ENCODE assay signal across 8 cellular contexts in the genomic region with DNA sequence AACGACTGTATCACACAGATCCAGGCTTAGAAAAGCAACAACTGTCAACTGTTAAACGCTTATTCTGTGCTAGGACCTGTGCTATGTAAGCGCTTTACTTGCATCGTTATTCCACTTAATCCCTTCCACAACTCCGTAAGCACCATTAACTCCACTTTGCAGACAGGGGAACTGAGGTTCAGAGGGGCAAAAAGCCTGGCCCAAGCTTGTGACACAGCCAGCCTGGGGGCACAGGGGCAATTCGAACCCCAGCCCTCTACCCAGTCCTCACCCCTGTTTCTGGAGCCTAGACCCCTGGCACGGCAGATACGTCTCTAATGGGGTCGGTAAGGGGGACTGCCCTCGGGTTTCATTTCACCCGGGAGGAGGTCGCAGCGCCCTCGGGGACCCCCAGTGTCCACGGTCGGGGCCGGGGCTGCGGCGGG. TPM values are rescaled to one million over a fixed set of nuclear protein-coding genes. Genes with fewer than 3 reads are reported as not detected.
A peak's percentile ranks its signal among the peaks of the same experiment; 100 is the strongest.
DNase-seq lines count a peak whose midpoint lies in the region; ATAC-seq and TF ChIP-seq lines count a peak whose summit lies in the region.

No MANE protein-coding gene starts in this region.

- H3K4me1 Mint-ChIP-seq in T-helper 1 cell treated with Interleukin-12 subunit alpha and Interleukin-12 subunit beta and Interleukin-4 antibody, amounts not matched to agents 30 μg/mL and 1 μg/mL, for 36 hours (ENCODE audit: low read depth): peaks cover 28% of the 10 kb centered on the region
- peaks cover 17 to 27% of the 10 kb centered on the region in 2 donors for H3K4me1 Mint-ChIP-seq in natural killer cell

- H3K27me3 ChIP-seq in MG63: no peaks in the 10 kb centered on the region

- H3K9me3 ChIP-seq in MG63: no peaks in the 10 kb centered on the region

- ATAC-seq in natural killer cell (no peak), sciatic nerve (no peak), GM21367 (IDR thresholded peaks at IDR 0.05; ENCODE audit: unreplicated experiment) (no peak)

- peak overlapping the region; percentile 95 to 99 for H3K27ac ChIP-seq in coronary artery

- H3K4me3 Mint-ChIP-seq in T-helper 1 cell treated with Interleukin-12 subunit alpha and Interleukin-12 subunit beta and Interleukin-4 antibody, amounts not matched to agents 30 μg/mL and 1 μg/mL, for 36 hours: peak overlapping the region; percentile 98
- H3K4me3 Mint-ChIP-seq in natural killer cell: peak overlapping the region; percentile 94

- H3K27ac Mint-ChIP-seq in T-helper 1 cell treated with Interleukin-12 subunit alpha and Interleukin-12 subunit beta and Interleukin-4 antibody, amounts not matched to agents 30 μg/mL and 1 μg/mL, for 36 hours: peak overlapping the region; percentile 75
- peak overlapping the region; percentile 93 to 94 for H3K27ac Mint-ChIP-seq in natural killer cell

- H3K9me3 Mint-ChIP-seq in T-helper 1 cell treated with Interleukin-12 subunit alpha and Interleukin-12 subunit beta and Interleukin-4 antibody, amounts not matched to agents 30 μg/mL and 1 μg/mL, for 36 hours: no peaks in the 10 kb centered on the region
- no peaks in the 10 kb centered on the region for H3K9me3 Mint-ChIP-seq in natural killer cell

- peaks cover 3% of the 10 kb centered on the region for H3K27me3 Mint-ChIP-seq in T-helper 1 cell treated with Interleukin-12 subunit alpha and Interleukin-12 subunit beta and Interleukin-4 antibody, amounts not matched to agents 30 μg/mL and 1 μg/mL, for 36 hours (ENCODE audit: low read depth)
- H3K27me3 Mint-ChIP-seq in natural killer cell (ENCODE audit: low read depth in 2 of 2): no peaks in the 10 kb centered on the region

- DNase-seq in T-helper 1 cell: no peak
- DNase-seq in MG63: no peak
- no peak for DNase-seq in coronary artery (ENCODE audit: low spot score)
- DNase-seq in natural killer cell: no peak
- no peak for DNase-seq in HuH-7 (ENCODE audit: low spot score)
- no peak for DNase-seq in sciatic nerve (ENCODE audit: low spot score)

- H3K36me3 ChIP-seq in MG63: peaks cover 22% of the 10 kb centered on the region

- TF ChIP-seq CTCF in coronary artery (IDR thresholded peaks at IDR 0.05): no peak
- TF ChIP-seq CTCF in natural killer cell (IDR thresholded peaks at IDR 0.05): no peak

- intact Hi-C loops in natural killer cell (cut with micrococcal nuclease) (loop anchor here (1.0 kb wide), 1 partner anchor 27 kb away; a partner anchor contains a TSS), sciatic nerve (cut with DNase I) (loop anchor here (5.0 kb wide), 1 partner anchor 89 kb away; a partner anchor contains a TSS)

- H3K4me3 ChIP-seq in MG63 (peak overlapping the region; percentile 84), coronary artery (peak overlapping the region; percentile 93)

- H3K36me3 Mint-ChIP-seq in T-helper 1 cell treated with Interleukin-12 subunit alpha and Interleukin-12 subunit beta and Interleukin-4 antibody, amounts not matched to agents 30 μg/mL and 1 μg/mL, for 36 hours (ENCODE audit: low read depth): peaks cover 8% of the 10 kb centered on the region
- H3K36me3 Mint-ChIP-seq in natural killer cell: no peaks in the 10 kb centered on the region

RNA-seq across cellular contexts. Expression of a gene that starts 0.4 kb away (rescaled TPM):
- 36.0 and 52.2 TPM in 2 replicates for total RNA-seq in MG63 (2014; rRNA removed; shearing (Covaris generic); ENCODE audit: low replicate concordance)
- total RNA-seq in natural killer cell (10 to 100 TPM; 15.8 to 19.1 (median 15.8) TPM), sciatic nerve (7.2 TPM)

RNA-seq across cellular contexts. Expression of a gene that starts 27.2 kb away (rescaled TPM):
- total RNA-seq in MG63 (2014; rRNA removed; shearing (Covaris generic); ENCODE audit: low replicate concordance): 56.3 and 59.5 TPM in 2 replicates
- total RNA-seq in natural killer cell: 10 to 100 TPM; 27.1 to 30.3 (median 28.3) TPM
- 30.7 TPM for total RNA-seq in sciatic nerve
